11 cellular contexts compared by ENCODE assay signal in the genomic region with DNA sequence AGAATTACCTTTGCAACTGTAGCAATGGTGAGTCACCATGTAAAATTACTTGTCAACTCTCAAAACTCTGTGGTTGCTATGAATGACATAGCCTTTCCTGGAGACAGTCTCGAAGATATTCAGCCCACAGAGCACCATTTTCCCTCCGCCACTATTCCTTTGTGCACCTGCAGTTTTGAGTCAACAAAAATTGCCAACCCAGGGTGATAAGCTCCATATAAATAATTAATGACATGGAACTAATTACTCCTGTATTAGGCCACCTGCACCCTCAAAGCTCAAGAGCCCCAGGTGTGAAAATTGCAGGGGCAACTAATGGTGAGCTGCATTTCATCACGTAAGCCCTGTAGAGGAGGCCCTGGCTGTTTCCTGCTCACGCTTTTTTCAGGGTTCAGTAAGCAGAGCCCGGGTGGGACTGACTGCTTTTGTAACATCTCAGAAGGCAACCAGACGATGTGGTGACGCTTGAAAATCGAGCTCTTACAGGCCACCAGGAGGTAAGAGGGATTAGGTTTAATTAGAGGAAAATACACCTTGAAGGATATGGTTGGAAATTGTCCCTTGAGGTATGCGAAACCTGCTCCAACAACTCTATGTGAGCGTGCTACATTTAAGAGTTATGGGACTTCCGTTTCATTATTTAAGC.
A peak's percentile ranks its signal among the peaks of the same experiment; 100 is the strongest.
DNase-seq lines count a peak whose midpoint lies in the region; ATAC-seq and TF ChIP-seq lines count a peak whose summit lies in the region.
"Had no signal": no experiment of that assay in that cellular context is flagged by ENCODE, and none has a peak within 500 bp of the region (broad histone marks: within the 10 kb centered on the region; RNA-seq: fewer than 3 reads in every experiment).

No MANE protein-coding gene starts in this region.

- no peak overlapping the region for H3K4me3 Mint-ChIP-seq in MCF 10A (ENCODE audit: unreplicated experiment)
- H3K4me3 Mint-ChIP-seq in T-helper 2 cell treated with Interferon-gamma antibody and Interleukin-4, amounts not matched to agents 5 μg/mL and 100 μg/mL, for 36 hours, result no peak overlapping the region
- H3K4me3 Mint-ChIP-seq: memory B cell had no signal

- H3K4me1 ChIP-seq in breast epithelium, result no peaks in the 10 kb centered on the region
- H3K4me1 ChIP-seq in ovary (ENCODE audit: insufficient read depth), result peaks cover under 1% of the 10 kb centered on the region
- H3K4me1 ChIP-seq in stomach, result no peaks in the 10 kb centered on the region

- H3K9me3 ChIP-seq in breast epithelium, result no peaks in the 10 kb centered on the region
- H3K9me3 ChIP-seq in ovary, result no peaks in the 10 kb centered on the region
- no peaks in the 10 kb centered on the region for H3K9me3 ChIP-seq in stomach

- H3K9me3 Mint-ChIP-seq in MCF 10A (ENCODE audit: unreplicated experiment), result no peaks in the 10 kb centered on the region
- H3K9me3 Mint-ChIP-seq in T-helper 2 cell treated with Interferon-gamma antibody and Interleukin-4, amounts not matched to agents 5 μg/mL and 100 μg/mL, for 36 hours, result no peaks in the 10 kb centered on the region

- TF ChIP-seq POLR2A in breast epithelium (IDR thresholded peaks at IDR 0.05) (no peak), ovary (IDR thresholded peaks at IDR 0.05) (no peak), stomach (IDR thresholded peaks at IDR 0.05) (no peak)

- H3K36me3 ChIP-seq in breast epithelium (no peaks in the 10 kb centered on the region), brain microvascular endothelial cell (replicated peaks) (no peaks in the 10 kb centered on the region), ovary (no peaks in the 10 kb centered on the region), stomach (no peaks in the 10 kb centered on the region)

- no peak overlapping the region for H3K27ac Mint-ChIP-seq in MCF 10A (ENCODE audit: low read depth, unreplicated experiment)
- H3K27ac Mint-ChIP-seq in T-helper 2 cell treated with Interferon-gamma antibody and Interleukin-4, amounts not matched to agents 5 μg/mL and 100 μg/mL, for 36 hours, result no peak overlapping the region
- H3K27ac Mint-ChIP-seq: memory B cell had no signal

- no peak for ATAC-seq in esophagus mucosa

- peaks cover 20% of the 10 kb centered on the region for H3K27me3 Mint-ChIP-seq in MCF 10A (ENCODE audit: insufficient read depth, unreplicated experiment)
- no peaks in the 10 kb centered on the region for H3K27me3 Mint-ChIP-seq in T-helper 2 cell treated with Interferon-gamma antibody and Interleukin-4, amounts not matched to agents 5 μg/mL and 100 μg/mL, for 36 hours (ENCODE audit: low read depth)
- H3K27me3 Mint-ChIP-seq: memory B cell had no signal

- 78 to 81% (median 78%) methylated on average over 11 of the region's 11 CpGs for WGBS in ovary, 3 donors
- 67 to 79% (median 70%) methylated on average over 11 of the region's 11 CpGs for WGBS in stomach, 5 donors

- peaks cover 6% of the 10 kb centered on the region for H3K4me1 Mint-ChIP-seq in MCF 10A (ENCODE audit: insufficient read depth, unreplicated experiment)
- H3K4me1 Mint-ChIP-seq in T-helper 2 cell treated with Interferon-gamma antibody and Interleukin-4, amounts not matched to agents 5 μg/mL and 100 μg/mL, for 36 hours (ENCODE audit: low read depth), result no peaks in the 10 kb centered on the region
- H3K4me1 Mint-ChIP-seq: memory B cell had no signal

- no peaks in the 10 kb centered on the region for H3K36me3 Mint-ChIP-seq in MCF 10A (ENCODE audit: insufficient read depth, unreplicated experiment)
- H3K36me3 Mint-ChIP-seq in T-helper 2 cell treated with Interferon-gamma antibody and Interleukin-4, amounts not matched to agents 5 μg/mL and 100 μg/mL, for 36 hours (ENCODE audit: low read depth), result no peaks in the 10 kb centered on the region
- H3K36me3 Mint-ChIP-seq: memory B cell had no signal

- intact Hi-C loops in MCF 10A (cut with micrococcal nuclease), result no loop called here
- intact Hi-C loops in breast epithelium (cut with DNase I; ENCODE audit: low total_unique reads), result no loop called here
- intact Hi-C loops in ovary (cut with DNase I), result no loop called here
- intact Hi-C loops in stomach (cut with DNase I; ENCODE audit: low total_unique reads), result no loop called here

- in situ Hi-C loops in brain microvascular endothelial cell (cut with HindIII; ENCODE audit: low pct_ligation_motif_present, low sequenced_read_pairs), result no loop called here

- no peak for TF ChIP-seq CTCF in MCF 10A (IDR thresholded peaks at IDR 0.05; ENCODE audit: unreplicated experiment)
- no peak for TF ChIP-seq CTCF in breast epithelium (IDR thresholded peaks at IDR 0.05)
- TF ChIP-seq CTCF in brain microvascular endothelial cell (IDR thresholded peaks at IDR 0.05; ENCODE audit: low read depth, low read length, missing control alignments), result no peak
- TF ChIP-seq CTCF in ovary (IDR thresholded peaks at IDR 0.05), result no peak
- TF ChIP-seq CTCF in stomach (IDR thresholded peaks at IDR 0.05), result no peak

- H3K4me3 ChIP-seq in breast epithelium, result no peak overlapping the region
- H3K4me3 ChIP-seq in brain microvascular endothelial cell (ENCODE audit: low read depth, low read length), result no peak overlapping the region
- H3K4me3 ChIP-seq in ovary, result no peak overlapping the region
- no peak overlapping the region for H3K4me3 ChIP-seq in stomach
- H3K4me3 ChIP-seq: PC-9 had no signal

- H3K27me3 ChIP-seq in breast epithelium (peaks cover 0 to 8% of the 10 kb centered on the region in 2 donors), brain microvascular endothelial cell (replicated peaks) (no peaks in the 10 kb centered on the region), ovary (no peaks in the 10 kb centered on the region), stomach (peaks cover 0 to 5% (median 0%) of the 10 kb centered on the region in 3 donors)

- BruUV-seq in MCF 10A (replicated peaks; lab: Mats Ljungman, UMichigan), result no TSS peak

- TF ChIP-seq EP300 in ovary (IDR thresholded peaks at IDR 0.05), result no peak
- TF ChIP-seq EP300 in stomach (IDR thresholded peaks at IDR 0.05), result no peak

- CTCF ChIA-PET in MCF 10A (lab: Yijun Ruan, JAX), result interaction anchor here (0.6 to 1.3 kb wide), 7 partner anchors 10 to 320 kb away, joined by 3 to 4 read pairs (median 3); no protein-coding TSS in a partner anchor

- POLR2A ChIA-PET in MCF 10A (lab: Yijun Ruan, JAX), result no interaction called here

- no peak overlapping the region for H3K27ac ChIP-seq in breast epithelium
- no peak overlapping the region for H3K27ac ChIP-seq in brain microvascular endothelial cell
- no peak overlapping the region for H3K27ac ChIP-seq in ovary
- no peak overlapping the region for H3K27ac ChIP-seq in stomach
- H3K27ac ChIP-seq: HL-60, PC-9 had no signal

- DNase-seq in MCF 10A (ENCODE audit: unreplicated experiment), result peak; percentile 29
- DNase-seq in breast epithelium (ENCODE audit: low spot score in 2 of 2), result no peak
- peak; percentile 91 for DNase-seq in NCI-H1105 treated with DMSO at 0.1 percent for 48 hours (lab: John Stamatoyannopoulos, UW)
- peak; percentile 3 for DNase-seq in brain microvascular endothelial cell
- no peak for DNase-seq in ovary
- DNase-seq in stomach, result no peak
- DNase-seq in T-helper 2 cell treated with Interferon-gamma antibody and Interleukin-4, amounts not matched to agents 5 μg/mL and 100 μg/mL, for 36 hours (ENCODE audit: low spot score), result no peak
- DNase-seq: PC-9 had no signal

Comparison
In these comparisons a context has a peak if more than half of its experiments do, and no peak if none do; other contexts are left out.
1. DNase-seq: peak in MCF 10A (single experiment), NCI-H1105 treated with DMSO at 0.1 percent for 48 hours (single experiment) and brain microvascular endothelial cell (single experiment); none in breast epithelium (0 of 2), ovary (0 of 5), stomach (single experiment) and T-helper 2 cell treated with Interferon-gamma antibody and Interleukin-4, amounts not matched to agents 5 μg/mL and 100 μg/mL, for 36 hours (single experiment).